ENCODE assay signal across 12 cellular contexts in the genomic region with DNA sequence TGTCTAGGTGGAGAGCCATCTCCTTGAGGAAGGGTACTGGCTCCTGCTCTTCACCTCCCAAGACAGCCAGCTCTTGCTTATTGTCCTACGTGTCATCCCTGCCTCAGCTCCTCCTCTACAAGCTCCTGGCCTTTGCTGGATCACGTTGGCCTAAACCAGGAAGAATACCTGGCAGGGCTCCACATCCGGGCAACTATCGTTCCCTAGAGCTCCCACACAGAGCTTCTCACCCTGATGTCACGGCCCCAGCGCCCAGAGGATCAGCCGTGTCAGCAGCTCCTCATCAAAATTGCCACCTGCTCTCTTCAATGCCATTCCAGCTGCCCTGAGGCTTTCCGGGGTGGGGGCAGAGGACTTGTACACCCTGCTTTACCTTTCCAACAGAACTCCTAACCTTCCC. TPM values are rescaled to one million over a fixed set of nuclear protein-coding genes. Genes with fewer than 3 reads are reported as not detected.
DNase-seq lines count a peak whose midpoint lies in the region; ATAC-seq, FAIRE-seq and TF ChIP-seq lines count a peak whose summit lies in the region.
"Had no signal": no experiment of that assay in that cellular context is flagged by ENCODE, and none has a peak within 500 bp of the region (broad histone marks: within the 10 kb centered on the region; RNA-seq: fewer than 3 reads in every experiment).

No MANE protein-coding gene starts in this region.

- H3K9me3 ChIP-seq in GM23248 (ENCODE audit: low read depth) (no peaks in the 10 kb centered on the region), mammary epithelial cell (replicated peaks; ENCODE audit: insufficient read depth, low read length) (no peaks in the 10 kb centered on the region), pancreas (no peaks in the 10 kb centered on the region)
- H3K9me3 ChIP-seq in naive thymus-derived CD4-positive, alpha-beta T cell (ENCODE audit: control insufficient read depth in 2 of 3, low read length in 3 of 3) = no peaks in the 10 kb centered on the region
- H3K9me3 ChIP-seq: thyroid gland had no signal

- H3K4me3 Mint-ChIP-seq in naive thymus-derived CD4-positive, alpha-beta T cell = no peak overlapping the region

- H3K27me3 ChIP-seq in GM23248 (replicated peaks; ENCODE audit: insufficient read depth) = no peaks in the 10 kb centered on the region
- no peaks in the 10 kb centered on the region for H3K27me3 ChIP-seq in mammary epithelial cell (ENCODE audit: insufficient read depth, low read length)
- no peaks in the 10 kb centered on the region for H3K27me3 ChIP-seq in pancreas
- no peaks in the 10 kb centered on the region for H3K27me3 ChIP-seq in naive thymus-derived CD4-positive, alpha-beta T cell (ENCODE audit: control insufficient read depth in 2 of 2, insufficient read depth in 2 of 2, low read length in 2 of 2)
- H3K27me3 ChIP-seq: thyroid gland had no signal

- H3K4me1 ChIP-seq in GM23248 (ENCODE audit: insufficient read depth) (peaks cover 6% of the 10 kb centered on the region; the same call in 1 of the 2 replicates), mammary epithelial cell (ENCODE audit: insufficient read depth, low read length) (peaks cover 11% of the 10 kb centered on the region), pancreas (peaks cover 8 to 12% (median 9%) of the 10 kb centered on the region in 3 donors)
- no peaks in the 10 kb centered on the region for H3K4me1 ChIP-seq in naive thymus-derived CD4-positive, alpha-beta T cell (ENCODE audit: control insufficient read depth in 2 of 2, insufficient read depth in 2 of 2, low read length in 2 of 2)
- H3K4me1 ChIP-seq: thyroid gland had no signal

- H3K27ac Mint-ChIP-seq in naive thymus-derived CD4-positive, alpha-beta T cell = peak overlapping the region in 1 of 9 donors; percentile 32

- no peaks in the 10 kb centered on the region for H3K79me2 ChIP-seq in GM23248 (ENCODE audit: insufficient read depth)
- no peaks in the 10 kb centered on the region for H3K79me2 ChIP-seq in mammary epithelial cell (ENCODE audit: insufficient read depth, low read length)

- H4K20me1 ChIP-seq in GM23248 (ENCODE audit: insufficient read depth) (no peaks in the 10 kb centered on the region), mammary epithelial cell (ENCODE audit: insufficient read depth, low read length) (no peaks in the 10 kb centered on the region)

- H2AFZ ChIP-seq in GM23248 (no peak overlapping the region), mammary epithelial cell (ENCODE audit: low read depth, low read length) (peak overlapping the region; percentile 70)

- DNase-seq in GM23248 (peak; percentile 55), NCI-H2196 (lab: John Stamatoyannopoulos, UW; ENCODE audit: unreplicated experiment) (peak; percentile 87), mammary epithelial cell (peak; percentile 67), pancreas (peak; percentile 66 to 93 (median 82)), NOMO-1 (lab: John Stamatoyannopoulos, UW; ENCODE audit: unreplicated experiment in 2 of 2) (no peak), sciatic nerve (ENCODE audit: low spot score) (no peak)
- DNase-seq in naive thymus-derived CD4-positive, alpha-beta T cell = no peak
- DNase-seq: activated T-cell treated with anti-CD3 and anti-CD28 coated beads, Interleukin-2, amount 50 U/mL, for 48 hours; central memory CD4-positive, alpha-beta T cell had no signal

- intact Hi-C loops in mammary epithelial cell (cut with micrococcal nuclease) (loop anchor here (10.0 kb wide), 1 partner anchor 351 kb away; no protein-coding TSS in a partner anchor), pancreas (cut with DNase I) (no loop called here), sciatic nerve (cut with DNase I) (no loop called here)
- intact Hi-C loops in naive thymus-derived CD4-positive, alpha-beta T cell (cut with micrococcal nuclease) = no loop called here

- POLR2A ChIA-PET in naive thymus-derived CD4-positive, alpha-beta T cell (lab: Charles Lee) = no interaction called here

- no peak overlapping the region for H3K4me2 ChIP-seq in GM23248 (ENCODE audit: unreplicated experiment)
- no peak overlapping the region for H3K4me2 ChIP-seq in mammary epithelial cell (ENCODE audit: insufficient read depth, low read depth, low read length)

- BruUV-seq in mammary epithelial cell (replicated peaks; lab: Mats Ljungman, UMichigan) = no TSS peak

- peaks cover 4% of the 10 kb centered on the region; the same call in 1 of the 2 replicates for H3F3A ChIP-seq in GM23248 (ENCODE audit: insufficient read depth)

- H3K9me3 Mint-ChIP-seq in naive thymus-derived CD4-positive, alpha-beta T cell = no peaks in the 10 kb centered on the region

- in situ Hi-C loops in GM23248 (cut with MboI) (no loop called here), mammary epithelial cell (cut with MboI; ENCODE audit: low sequenced_read_pairs in 2 of 2) (no loop called here)

- FAIRE-seq in pancreas (lab: Jason Lieb, UNC) = no peak

- no peaks in the 10 kb centered on the region for H3K36me3 ChIP-seq in GM23248 (ENCODE audit: low read depth)
- H3K36me3 ChIP-seq in mammary epithelial cell (ENCODE audit: insufficient read depth, low read length) = no peaks in the 10 kb centered on the region
- H3K36me3 ChIP-seq in pancreas = no peaks in the 10 kb centered on the region
- no peaks in the 10 kb centered on the region for H3K36me3 ChIP-seq in naive thymus-derived CD4-positive, alpha-beta T cell (ENCODE audit: control insufficient read depth in 2 of 3, insufficient read depth in 3 of 3, low read length in 3 of 3)
- H3K36me3 ChIP-seq: thyroid gland had no signal

- TF ChIP-seq CTCF in mammary epithelial cell (conservative IDR thresholded peaks at IDR 0.05 in 1 of 2, IDR thresholded peaks at IDR 0.05 in 1 of 2; ENCODE audit: extremely low read depth in 1 of 2, insufficient read depth in 1 of 2, low read depth in 1 of 2, low read length in 2 of 2) (no peak), pancreas (IDR thresholded peaks at IDR 0.05) (no peak)

- peaks cover 0 to 4% (median 0%) of the 10 kb centered on the region in 7 donors for H3K4me1 Mint-ChIP-seq in naive thymus-derived CD4-positive, alpha-beta T cell

- H3K36me3 Mint-ChIP-seq in naive thymus-derived CD4-positive, alpha-beta T cell = no peaks in the 10 kb centered on the region

- H3K27ac ChIP-seq in GM23248 (no peak overlapping the region), mammary epithelial cell (ENCODE audit: insufficient read depth, low read depth, low read length) (no peak overlapping the region), pancreas (peak overlapping the region in 2 of 4 donors; percentile 51 to 55)
- no peak overlapping the region for H3K27ac ChIP-seq in naive thymus-derived CD4-positive, alpha-beta T cell (ENCODE audit: low read depth, low read length)
- H3K27ac ChIP-seq: thyroid gland had no signal

- peaks cover 0 to 45% (median 12%) of the 10 kb centered on the region in 5 donors for H3K27me3 Mint-ChIP-seq in naive thymus-derived CD4-positive, alpha-beta T cell

- WGBS in GM23248 (ENCODE audit: low coverage in 1 of 2, low lambda C conversion rate in 2 of 2, missing lambda C conversion rate in 2 of 2), 2 experiments = 46 to 48% methylated on average over 8 of the region's 8 CpGs
- 47% methylated on average over 6 of the region's 8 CpGs for WGBS in mammary epithelial cell (ENCODE audit: low coverage, missing lambda C conversion rate)
- WGBS in pancreas, 2 donors = 23 to 25% methylated on average over 8 of the region's 8 CpGs

- dilution Hi-C loops in mammary epithelial cell (cut with HindIII; ENCODE audit: low sequenced_read_pairs) = no loop called here

- H3K9ac ChIP-seq in GM23248 (no peak overlapping the region), mammary epithelial cell (ENCODE audit: insufficient read depth, low read length) (no peak overlapping the region)

- CTCF ChIA-PET in mammary epithelial cell (lab: Charles Lee; ENCODE audit: low non-redundant PET) = no interaction called here
- CTCF ChIA-PET in naive thymus-derived CD4-positive, alpha-beta T cell (lab: Charles Lee) = interaction anchor here (0.6 kb wide), 1 partner anchor 38 kb away, joined by 3 read pairs; no protein-coding TSS in a partner anchor

- H3K4me3 ChIP-seq in GM23248 (no peak overlapping the region), mammary epithelial cell (replicated peaks in 1 of 3; ENCODE audit: insufficient read depth in 1 of 3, low read depth in 2 of 3, low read length in 3 of 3) (no peak overlapping the region), pancreas (no peak overlapping the region)
- H3K4me3 ChIP-seq in naive thymus-derived CD4-positive, alpha-beta T cell (ENCODE audit: low read length) = no peak overlapping the region
- H3K4me3 ChIP-seq: thyroid gland had no signal

- H3K9me2 ChIP-seq in GM23248 (ENCODE audit: insufficient read depth) = no peaks in the 10 kb centered on the region

- ATAC-seq in pancreas (peak; percentile 59 to 85 (median 72)), sciatic nerve (no peak)
- ATAC-seq in naive thymus-derived CD4-positive, alpha-beta T cell = no peak

RNA-seq across cellular contexts. Expression of gene TPM3, which starts 1.9 kb away (rescaled TPM):
- total RNA-seq in GM23248 (2014; rRNA removed; shearing (Covaris generic)) = 578 and 599 TPM in 2 replicates
- polyA plus RNA-seq in GM23248 (2016; fragmentation: Nextera tagmentation; extraction: Ambion mirVana) (557 and 570 TPM in 2 replicates), mammary epithelial cell (440 TPM), pancreas (100 to 1,000 TPM in 1 of 2 donors, 10 to 100 TPM in 1; 47.7 to 116 TPM)
- total RNA-seq in mammary epithelial cell (100 to 1,000 TPM; 330 to 550 TPM), pancreas (100 to 1,000 TPM in 2 of 6 donors, 10 to 100 TPM in 4; 49.0 to 158 (median 90.2) TPM), sciatic nerve (229 TPM)
- 266 TPM for polyA minus RNA-seq in mammary epithelial cell
- 100 to 1,000 TPM; 264 to 688 (median 281) TPM for total RNA-seq in naive thymus-derived CD4-positive, alpha-beta T cell
- 100 to 1,000 TPM; 653 to 718 TPM for polyA plus RNA-seq in naive thymus-derived CD4-positive, alpha-beta T cell

RNA-seq across cellular contexts. Expression of gene CFAP141, which starts 12.3 kb away (rescaled TPM):
- not detected in 2 replicates for total RNA-seq in GM23248 (2014; rRNA removed; shearing (Covaris generic))
- polyA plus RNA-seq in GM23248 (2016; fragmentation: Nextera tagmentation; extraction: Ambion mirVana) = not detected in 2 replicates
- total RNA-seq in mammary epithelial cell = not detected
- not detected for polyA plus RNA-seq in mammary epithelial cell
- not detected for polyA minus RNA-seq in mammary epithelial cell
- not detected for total RNA-seq in pancreas
- under 1 TPM in 1 of 2 donors, not detected in 1; 0.52 TPM for polyA plus RNA-seq in pancreas
- total RNA-seq in naive thymus-derived CD4-positive, alpha-beta T cell = not detected
- not detected for polyA plus RNA-seq in naive thymus-derived CD4-positive, alpha-beta T cell
- total RNA-seq in sciatic nerve = not detected
- total RNA-seq: fibroblast of villous mesenchyme, OCI-LY7, thyroid gland had no signal

RNA-seq across cellular contexts. Expression of gene UBAP2L, which starts 26.9 kb away (rescaled TPM):
- total RNA-seq in GM23248 (2014; rRNA removed; shearing (Covaris generic)) = 73.0 and 90.5 TPM in 2 replicates
- polyA plus RNA-seq in GM23248 (2016; fragmentation: Nextera tagmentation; extraction: Ambion mirVana) (132 and 133 TPM in 2 replicates), mammary epithelial cell (147 TPM), pancreas (10 to 100 TPM; 50.5 to 58.1 TPM)
- total RNA-seq in mammary epithelial cell (100 to 1,000 TPM in 1 of 2 donors, 10 to 100 TPM in 1; 63.7 to 168 TPM), pancreas (10 to 100 TPM; 32.7 to 69.8 (median 46.9) TPM), sciatic nerve (142 TPM)
- 161 TPM for polyA minus RNA-seq in mammary epithelial cell
- 100 to 1,000 TPM; 183 to 235 (median 189) TPM for total RNA-seq in naive thymus-derived CD4-positive, alpha-beta T cell
- 10 to 100 TPM; 49.4 to 79.0 TPM for polyA plus RNA-seq in naive thymus-derived CD4-positive, alpha-beta T cell

RNA-seq across cellular contexts. Expression of gene NUP210L, which starts 38.9 kb away (rescaled TPM):
- total RNA-seq in GM23248 (2014; rRNA removed; shearing (Covaris generic)) = 0.11 TPM in 1 of 2 replicates, not detected in the other
- polyA plus RNA-seq in GM23248 (2016; fragmentation: Nextera tagmentation; extraction: Ambion mirVana) (not detected in 2 replicates), mammary epithelial cell (not detected), pancreas (under 1 TPM in 1 of 2 donors, not detected in 1; 0.02 TPM)
- total RNA-seq in mammary epithelial cell (under 1 TPM in 1 of 2 donors, not detected in 1; under 0.01 TPM), pancreas (under 1 TPM in 3 of 6 donors, not detected in 3; 0.04 to 0.06 (median 0.06) TPM), sciatic nerve (0.18 TPM)
- not detected for polyA minus RNA-seq in mammary epithelial cell
- total RNA-seq in naive thymus-derived CD4-positive, alpha-beta T cell = under 1 TPM in 4 of 5 experiments, not detected in 1; 0.11 to 0.16 (median 0.15) TPM
- not detected for polyA plus RNA-seq in naive thymus-derived CD4-positive, alpha-beta T cell

Comparison
In these comparisons a context has a peak if more than half of its experiments do, and no peak if none do; other contexts are left out.
1. DNase-seq: peak in GM23248 (single experiment), NCI-H2196 (single experiment), mammary epithelial cell (single experiment) and pancreas (6 of 6); none in naive thymus-derived CD4-positive, alpha-beta T cell (0 of 9), NOMO-1 (0 of 2) and sciatic nerve (single experiment).
2. ATAC-seq: peak in pancreas (4 of 4); none in naive thymus-derived CD4-positive, alpha-beta T cell (single experiment) and sciatic nerve (single experiment).